9 cellular contexts compared by ENCODE assay signal in genomic region chr5:122101636-122102285, GRCh38. TPM values are rescaled to one million over a fixed set of nuclear protein-coding genes. Genes with fewer than 3 reads are reported as not detected.
A peak's percentile ranks its signal among the peaks of the same experiment; 100 is the strongest.
DNase-seq lines count a peak whose midpoint lies in the region; ATAC-seq and TF ChIP-seq lines count a peak whose summit lies in the region.
"Had no signal": no experiment of that assay in that cellular context is flagged by ENCODE, and none has a peak within 500 bp of the region (broad histone marks: within the 10 kb centered on the region; RNA-seq: fewer than 3 reads in every experiment).

No MANE protein-coding gene starts in this region.

- no peaks in the 10 kb centered on the region for H3K4me1 Mint-ChIP-seq in activated CD8-positive, alpha-beta T cell treated with anti-CD3 and anti-CD28 coated beads for 36 hours (ENCODE audit: low read depth)
- no peaks in the 10 kb centered on the region for H3K4me1 Mint-ChIP-seq in activated CD8-positive, alpha-beta T cell treated with anti-CD3 and anti-CD28 coated beads, Interleukin-2, amount 10 ng/mL, durations not matched to agents 7 days and 5 days (ENCODE audit: low read depth)
- H3K4me1 Mint-ChIP-seq in neural progenitor cell, result peaks cover 13% of the 10 kb centered on the region
- H3K4me1 Mint-ChIP-seq in CD4-positive, alpha-beta memory T cell, result no peaks in the 10 kb centered on the region

- CTCF ChIA-PET in activated CD8-positive, alpha-beta T cell treated with anti-CD3 and anti-CD28 coated beads for 36 hours (lab: Charles Lee), result interaction anchor here (0.7 to 1.6 kb wide), 7 partner anchors 11 to 152 kb away, joined by 3 to 5 read pairs (median 3); no protein-coding TSS in a partner anchor
- CTCF ChIA-PET in activated CD8-positive, alpha-beta T cell treated with anti-CD3 and anti-CD28 coated beads, Interleukin-2, amount 10 ng/mL, durations not matched to agents 7 days and 5 days (lab: Charles Lee), result interaction anchor here (0.8 to 1.6 kb wide), 5 partner anchors 9 to 140 kb away, joined by 4 to 9 read pairs (median 4); partner anchors contain the start of gene SRFBP1
- CTCF ChIA-PET in CD4-positive, alpha-beta memory T cell (lab: Charles Lee; ENCODE audit: partially characterized antibody), result interaction anchor here (1.1 kb wide), 1 partner anchor 55 kb away, joined by 3 read pairs; no protein-coding TSS in a partner anchor

- H3K27me3 ChIP-seq in colonic mucosa (no peaks in the 10 kb centered on the region), neural progenitor cell (no peaks in the 10 kb centered on the region)
- H3K27me3 ChIP-seq in CD4-positive, alpha-beta memory T cell (ENCODE audit: insufficient read depth, low read length), result no peaks in the 10 kb centered on the region

- H3K4me1 ChIP-seq in colonic mucosa (no peaks in the 10 kb centered on the region), neural progenitor cell (peaks cover 11% of the 10 kb centered on the region)
- no peaks in the 10 kb centered on the region for H3K4me1 ChIP-seq in CD4-positive, alpha-beta memory T cell (ENCODE audit: insufficient read depth, low read length)

- H3K9ac ChIP-seq in colonic mucosa (ENCODE audit: low read depth in 2 of 2, low read length in 2 of 2), result no peak overlapping the region
- no peak overlapping the region for H3K9ac ChIP-seq in neural progenitor cell

- H3F3A ChIP-seq in neural progenitor cell (ENCODE audit: low read depth), result no peaks in the 10 kb centered on the region

- TF ChIP-seq CTCF in activated CD8-positive, alpha-beta T cell treated with anti-CD3 and anti-CD28 coated beads for 36 hours (IDR thresholded peaks at IDR 0.05), result peak; percentile 63
- TF ChIP-seq CTCF in colonic mucosa (IDR thresholded peaks at IDR 0.05) (peak; percentile 46), neural progenitor cell (IDR thresholded peaks at IDR 0.05) (peak; percentile 64)

- no peaks in the 10 kb centered on the region for H3K9me3 ChIP-seq in colonic mucosa
- H3K9me3 ChIP-seq in neural progenitor cell (ENCODE audit: low read depth), result no peaks in the 10 kb centered on the region
- H3K9me3 ChIP-seq in CD4-positive, alpha-beta memory T cell (ENCODE audit: control insufficient read depth in 1 of 2, low read length in 2 of 2), result no peaks in the 10 kb centered on the region

- peak; percentile 55 for ATAC-seq in activated CD8-positive, alpha-beta T cell treated with anti-CD3 and anti-CD28 coated beads for 36 hours
- no peak for ATAC-seq in activated CD8-positive, alpha-beta T cell treated with anti-CD3 and anti-CD28 coated beads, Interleukin-2, amount 10 ng/mL, durations not matched to agents 7 days and 5 days
- peak; percentile 50 for ATAC-seq in HG02763 (IDR thresholded peaks at IDR 0.05; ENCODE audit: unreplicated experiment)

- intact Hi-C loops in activated CD8-positive, alpha-beta T cell treated with anti-CD3 and anti-CD28 coated beads for 36 hours (cut with micrococcal nuclease), result no loop called here
- intact Hi-C loops in colonic mucosa (cut with DNase I), result loop anchor here (10.0 kb wide), 1 partner anchor 137 kb away; the partner anchor contains the start of gene SRFBP1
- intact Hi-C loops in CD4-positive, alpha-beta memory T cell (cut with micrococcal nuclease), result no loop called here

- no peaks in the 10 kb centered on the region for H3K79me2 ChIP-seq in neural progenitor cell (ENCODE audit: low read depth)

- no peak for DNase-seq in activated CD8-positive, alpha-beta T cell treated with anti-CD3 and anti-CD28 coated beads for 36 hours
- DNase-seq in activated CD8-positive, alpha-beta T cell treated with anti-CD3 and anti-CD28 coated beads, Interleukin-2, amount 10 ng/mL, durations not matched to agents 7 days and 5 days, result no peak
- DNase-seq in NCI-H748 (lab: John Stamatoyannopoulos, UW; ENCODE audit: unreplicated experiment), result peak; percentile 67
- no peak for DNase-seq in colonic mucosa
- peak; percentile 43 for DNase-seq in neural progenitor cell (ENCODE audit: low spot score)
- no peak for DNase-seq in CD4-positive, alpha-beta memory T cell
- no peak for DNase-seq in stimulated activated CD4-positive, alpha-beta T cell treated with anti-CD3 and anti-CD28 coated beads, Interleukin-12 subunit alpha, Interleukin-12 subunit beta, amount 100 ng/mL, for 4 hours

- POLR2A ChIA-PET in activated CD8-positive, alpha-beta T cell treated with anti-CD3 and anti-CD28 coated beads for 36 hours (lab: Charles Lee), result no interaction called here
- POLR2A ChIA-PET in activated CD8-positive, alpha-beta T cell treated with anti-CD3 and anti-CD28 coated beads, Interleukin-2, amount 10 ng/mL, durations not matched to agents 7 days and 5 days (lab: Charles Lee), result no interaction called here
- POLR2A ChIA-PET in CD4-positive, alpha-beta memory T cell (lab: Charles Lee; ENCODE audit: partially characterized antibody), result no interaction called here

- H2AFZ ChIP-seq in neural progenitor cell (replicated peaks), result no peak overlapping the region

- H3K4me3 Mint-ChIP-seq in activated CD8-positive, alpha-beta T cell treated with anti-CD3 and anti-CD28 coated beads for 36 hours, result no peak overlapping the region
- H3K4me3 Mint-ChIP-seq in activated CD8-positive, alpha-beta T cell treated with anti-CD3 and anti-CD28 coated beads, Interleukin-2, amount 10 ng/mL, durations not matched to agents 7 days and 5 days, result no peak overlapping the region
- H3K4me3 Mint-ChIP-seq in neural progenitor cell, result no peak overlapping the region
- no peak overlapping the region for H3K4me3 Mint-ChIP-seq in CD4-positive, alpha-beta memory T cell
- H3K4me3 Mint-ChIP-seq: dendritic cell treated with granulocyte-macrophage colony-stimulating factor and Interleukin-4, amounts not matched to agents 40 ng/mL and 50 ng/mL, for 4 days had no signal

- H3K4me3 ChIP-seq in colonic mucosa (no peak overlapping the region), neural progenitor cell (no peak overlapping the region)
- H3K4me3 ChIP-seq in CD4-positive, alpha-beta memory T cell (ENCODE audit: low read length in 2 of 2), result no peak overlapping the region

- H3K27me3 Mint-ChIP-seq in activated CD8-positive, alpha-beta T cell treated with anti-CD3 and anti-CD28 coated beads for 36 hours, result no peaks in the 10 kb centered on the region
- H3K27me3 Mint-ChIP-seq in activated CD8-positive, alpha-beta T cell treated with anti-CD3 and anti-CD28 coated beads, Interleukin-2, amount 10 ng/mL, durations not matched to agents 7 days and 5 days (ENCODE audit: low read depth), result peaks cover 3% of the 10 kb centered on the region
- H3K27me3 Mint-ChIP-seq in neural progenitor cell (ENCODE audit: insufficient read depth, low read depth), result peaks cover 3% of the 10 kb centered on the region
- peaks cover 0 to 2% of the 10 kb centered on the region in 2 donors for H3K27me3 Mint-ChIP-seq in CD4-positive, alpha-beta memory T cell
- H3K27me3 Mint-ChIP-seq: dendritic cell treated with granulocyte-macrophage colony-stimulating factor and Interleukin-4, amounts not matched to agents 40 ng/mL and 50 ng/mL, for 4 days had no signal

- no peak overlapping the region for H3K27ac Mint-ChIP-seq in activated CD8-positive, alpha-beta T cell treated with anti-CD3 and anti-CD28 coated beads for 36 hours
- H3K27ac Mint-ChIP-seq in activated CD8-positive, alpha-beta T cell treated with anti-CD3 and anti-CD28 coated beads, Interleukin-2, amount 10 ng/mL, durations not matched to agents 7 days and 5 days, result no peak overlapping the region
- H3K27ac Mint-ChIP-seq in neural progenitor cell, result no peak overlapping the region
- no peak overlapping the region for H3K27ac Mint-ChIP-seq in CD4-positive, alpha-beta memory T cell
- H3K27ac Mint-ChIP-seq: dendritic cell treated with granulocyte-macrophage colony-stimulating factor and Interleukin-4, amounts not matched to agents 40 ng/mL and 50 ng/mL, for 4 days had no signal

- H3K9me3 Mint-ChIP-seq in activated CD8-positive, alpha-beta T cell treated with anti-CD3 and anti-CD28 coated beads for 36 hours, result no peaks in the 10 kb centered on the region
- no peaks in the 10 kb centered on the region for H3K9me3 Mint-ChIP-seq in activated CD8-positive, alpha-beta T cell treated with anti-CD3 and anti-CD28 coated beads, Interleukin-2, amount 10 ng/mL, durations not matched to agents 7 days and 5 days (ENCODE audit: insufficient read depth)
- H3K9me3 Mint-ChIP-seq in neural progenitor cell, result no peaks in the 10 kb centered on the region
- no peaks in the 10 kb centered on the region for H3K9me3 Mint-ChIP-seq in CD4-positive, alpha-beta memory T cell
- H3K9me3 Mint-ChIP-seq: dendritic cell treated with granulocyte-macrophage colony-stimulating factor and Interleukin-4, amounts not matched to agents 40 ng/mL and 50 ng/mL, for 4 days had no signal

- H4K20me1 ChIP-seq in neural progenitor cell (ENCODE audit: low read depth), result no peaks in the 10 kb centered on the region

- H3K36me3 Mint-ChIP-seq in activated CD8-positive, alpha-beta T cell treated with anti-CD3 and anti-CD28 coated beads for 36 hours (ENCODE audit: low read depth), result no peaks in the 10 kb centered on the region
- H3K36me3 Mint-ChIP-seq in activated CD8-positive, alpha-beta T cell treated with anti-CD3 and anti-CD28 coated beads, Interleukin-2, amount 10 ng/mL, durations not matched to agents 7 days and 5 days (ENCODE audit: low read depth), result no peaks in the 10 kb centered on the region
- no peaks in the 10 kb centered on the region for H3K36me3 Mint-ChIP-seq in neural progenitor cell
- H3K36me3 Mint-ChIP-seq in CD4-positive, alpha-beta memory T cell, result no peaks in the 10 kb centered on the region

- no peak overlapping the region for H3K27ac ChIP-seq in colonic mucosa
- H3K27ac ChIP-seq in neural progenitor cell, result no peak overlapping the region
- H3K27ac ChIP-seq in CD4-positive, alpha-beta memory T cell (ENCODE audit: low read depth, low read length), result no peak overlapping the region

- no peak overlapping the region for H3K4me2 ChIP-seq in neural progenitor cell

- H3K36me3 ChIP-seq in colonic mucosa (no peaks in the 10 kb centered on the region), neural progenitor cell (no peaks in the 10 kb centered on the region)
- no peaks in the 10 kb centered on the region for H3K36me3 ChIP-seq in CD4-positive, alpha-beta memory T cell (ENCODE audit: insufficient read depth, low read length)

RNA-seq across cellular contexts. Expression of gene LOX, which starts 23.7 kb away (rescaled TPM):
- not detected for total RNA-seq in activated CD8-positive, alpha-beta T cell treated with anti-CD3 and anti-CD28 coated beads for 36 hours
- not detected for total RNA-seq in activated CD8-positive, alpha-beta T cell treated with anti-CD3 and anti-CD28 coated beads, Interleukin-2, amount 10 ng/mL, durations not matched to agents 7 days and 5 days
- total RNA-seq in colonic mucosa, result 1 to 10 TPM; 2.0 to 6.2 TPM
- 0.09 and 0.11 TPM in 2 replicates for total RNA-seq in neural progenitor cell (ENCODE audit: low replicate concordance)
- not detected for total RNA-seq in CD4-positive, alpha-beta memory T cell
- polyA plus RNA-seq in CD4-positive, alpha-beta memory T cell, result under 1 TPM in 1 of 2 donors, not detected in 1; 0.03 TPM

RNA-seq across cellular contexts. Expression of gene ZNF474, which starts 27.6 kb away (rescaled TPM):
- total RNA-seq in activated CD8-positive, alpha-beta T cell treated with anti-CD3 and anti-CD28 coated beads for 36 hours, result not detected
- not detected for total RNA-seq in activated CD8-positive, alpha-beta T cell treated with anti-CD3 and anti-CD28 coated beads, Interleukin-2, amount 10 ng/mL, durations not matched to agents 7 days and 5 days
- total RNA-seq in colonic mucosa, result under 1 TPM in 1 of 2 donors, not detected in 1; 0.20 TPM
- 0.40 and 1.3 TPM in 2 replicates for total RNA-seq in neural progenitor cell (ENCODE audit: low replicate concordance)
- under 1 TPM in 1 of 2 experiments, not detected in 1; 0.17 TPM for total RNA-seq in CD4-positive, alpha-beta memory T cell
- polyA plus RNA-seq in CD4-positive, alpha-beta memory T cell, result under 1 TPM in 1 of 2 donors, not detected in 1; 0.30 TPM

Comparison
In these comparisons a context has a peak if more than half of its experiments do, and no peak if none do; other contexts are left out.
1. DNase-seq: peak in NCI-H748 (single experiment) and neural progenitor cell (single experiment); none in activated CD8-positive, alpha-beta T cell treated with anti-CD3 and anti-CD28 coated beads for 36 hours (single experiment), activated CD8-positive, alpha-beta T cell treated with anti-CD3 and anti-CD28 coated beads, Interleukin-2, amount 10 ng/mL, durations not matched to agents 7 days and 5 days (single experiment), colonic mucosa (single experiment), CD4-positive, alpha-beta memory T cell (0 of 5) and stimulated activated CD4-positive, alpha-beta T cell treated with anti-CD3 and anti-CD28 coated beads, Interleukin-12 subunit alpha, Interleukin-12 subunit beta, amount 100 ng/mL, for 4 hours (single experiment).
2. Peak in every context shown above with its lines, with median percentiles within 50 percentile points of each other: CTCF ChIP-seq.